ENCODE assay signal across 20 cellular contexts in genomic region chr11:73800407-73800806, GRCh38. TPM values are rescaled to one million over a fixed set of nuclear protein-coding genes. Genes with fewer than 3 reads are reported as not detected.
A peak's percentile ranks its signal among the peaks of the same experiment; 100 is the strongest.
DNase-seq lines count a peak whose midpoint lies in the region; ATAC-seq, FAIRE-seq and TF ChIP-seq lines count a peak whose summit lies in the region.
"Had no signal": no experiment of that assay in that cellular context is flagged by ENCODE, and none has a peak within 500 bp of the region (broad histone marks: within the 10 kb centered on the region; RNA-seq: fewer than 3 reads in every experiment).

No MANE protein-coding gene starts in this region.

- H3F3A ChIP-seq in neural progenitor cell (ENCODE audit: low read depth): no peaks in the 10 kb centered on the region

- TF ChIP-seq CTCF in heart left ventricle (IDR thresholded peaks at IDR 0.05): no peak
- TF ChIP-seq CTCF in left ventricle myocardium inferior (IDR thresholded peaks at IDR 0.05; ENCODE audit: borderline replicate concordance): no peak
- no peak for TF ChIP-seq CTCF in HEK293 (tag by site-specific recombination; IDR thresholded peaks at IDR 0.05)
- TF ChIP-seq CTCF in chondrocyte (IDR thresholded peaks at IDR 0.05): no peak
- TF ChIP-seq CTCF in neural progenitor cell (IDR thresholded peaks at IDR 0.05): no peak
- TF ChIP-seq CTCF in pancreas (IDR thresholded peaks at IDR 0.05): no peak
- TF ChIP-seq CTCF in prostate gland (IDR thresholded peaks at IDR 0.05): no peak

- no peak for TF ChIP-seq POLR2A in heart left ventricle (IDR thresholded peaks at IDR 0.05)
- no peak for TF ChIP-seq POLR2A in prostate gland (IDR thresholded peaks at IDR 0.05)

- H3K4me3 Mint-ChIP-seq in chondrocyte (ENCODE audit: unreplicated experiment) (no peak overlapping the region), neural progenitor cell (no peak overlapping the region)
- H3K4me3 Mint-ChIP-seq: CD4-positive, alpha-beta memory T cell; H9 had no signal

- peaks cover 5% of the 10 kb centered on the region for H3K4me1 Mint-ChIP-seq in chondrocyte (ENCODE audit: low read depth)
- no peaks in the 10 kb centered on the region for H3K4me1 Mint-ChIP-seq in neural progenitor cell
- H3K4me1 Mint-ChIP-seq: CD14-positive monocyte had no signal

- DNase-seq in heart left ventricle (no peak), left ventricle myocardium inferior (no peak), chondrocyte (ENCODE audit: low spot score) (no peak), neural progenitor cell (ENCODE audit: low spot score) (no peak), pancreas (no peak), prostate gland (ENCODE audit: low spot score) (no peak), NCI-H2107 treated with DMSO at 0.1 percent for 48 hours (lab: John Stamatoyannopoulos, UW; ENCODE audit: unreplicated experiment) (no peak)
- DNase-seq: AML-193; CD4-positive, alpha-beta memory T cell; DMS153; DMS79; GF-D8; GOT3; H9 had no signal

- H3K9me3 Mint-ChIP-seq in chondrocyte (ENCODE audit: low read depth) (no peaks in the 10 kb centered on the region), neural progenitor cell (no peaks in the 10 kb centered on the region)
- H3K9me3 Mint-ChIP-seq: CD14-positive monocyte; CD4-positive, alpha-beta memory T cell; H9 had no signal

- H3K36me3 Mint-ChIP-seq in chondrocyte (ENCODE audit: low read depth) (no peaks in the 10 kb centered on the region), neural progenitor cell (peaks cover 3% of the 10 kb centered on the region)

- H3K79me2 ChIP-seq in neural progenitor cell (ENCODE audit: low read depth): no peaks in the 10 kb centered on the region

- intact Hi-C loops in heart left ventricle (cut with DNase I) (loop anchor here in 2 of 10 donors (10.0 kb wide), 2 partner anchors 56 to 96 kb away; no protein-coding TSS in a partner anchor), left ventricle myocardium inferior (cut with micrococcal nuclease) (no loop called here), pancreas (cut with DNase I) (no loop called here), prostate gland (cut with DNase I) (no loop called here)

- H3K4me3 ChIP-seq in heart left ventricle (no peak overlapping the region), left ventricle myocardium inferior (no peak overlapping the region), HEK293 (ENCODE audit: low read depth, low read length) (no peak overlapping the region), neural progenitor cell (no peak overlapping the region), pancreas (no peak overlapping the region), prostate gland (no peak overlapping the region)
- H3K4me3 ChIP-seq: A549, BLaER1 had no signal

- peak in 3 of 4 donors; percentile 37 to 70 (median 68) for ATAC-seq in heart left ventricle
- ATAC-seq in pancreas: no peak
- ATAC-seq: A549 had no signal

- H3K9ac ChIP-seq in neural progenitor cell: no peak overlapping the region
- H3K9ac ChIP-seq: BLaER1 had no signal

- H3K27ac ChIP-seq in heart left ventricle (no peak overlapping the region), left ventricle myocardium inferior (replicated peaks) (no peak overlapping the region), HEK293 (ENCODE audit: extremely low read depth, low read depth, low read length) (no peak overlapping the region), neural progenitor cell (no peak overlapping the region), pancreas (no peak overlapping the region), prostate gland (no peak overlapping the region)
- H3K27ac ChIP-seq: 22Rv1, A549, BLaER1 had no signal

- no peak overlapping the region for H2AFZ ChIP-seq in neural progenitor cell (replicated peaks)

- H4K20me1 ChIP-seq in neural progenitor cell (ENCODE audit: low read depth): no peaks in the 10 kb centered on the region

- H3K27ac Mint-ChIP-seq in chondrocyte (ENCODE audit: unreplicated experiment): peak overlapping the region; percentile 39
- H3K27ac Mint-ChIP-seq in neural progenitor cell: peak overlapping the region; percentile 26

- H3K27me3 ChIP-seq in heart left ventricle (no peaks in the 10 kb centered on the region), left ventricle myocardium inferior (ENCODE audit: low read depth) (no peaks in the 10 kb centered on the region), neural progenitor cell (no peaks in the 10 kb centered on the region), pancreas (no peaks in the 10 kb centered on the region), prostate gland (replicated peaks; ENCODE audit: insufficient read depth) (no peaks in the 10 kb centered on the region)
- H3K27me3 ChIP-seq: BLaER1 had no signal

- no peak for FAIRE-seq in pancreas (lab: Jason Lieb, UNC)
- FAIRE-seq: A549, HepG2 had no signal

- CTCF ChIA-PET in HEK293 (lab: Yijun Ruan, JAX): no interaction called here

- POLR2A ChIA-PET in HEK293 (lab: Yijun Ruan, JAX): no interaction called here

- peaks cover 0 to 17% (median 9%) of the 10 kb centered on the region in 9 donors for H3K36me3 ChIP-seq in heart left ventricle
- peaks cover 3% of the 10 kb centered on the region for H3K36me3 ChIP-seq in left ventricle myocardium inferior
- H3K36me3 ChIP-seq in HEK293 (ENCODE audit: control insufficient read depth in 2 of 2, insufficient read depth in 1 of 2, low read length in 2 of 2): peaks cover 0 to 11% of the 10 kb centered on the region in 2 experiments; a peak in 1 of 3 replicates
- no peaks in the 10 kb centered on the region for H3K36me3 ChIP-seq in neural progenitor cell
- no peaks in the 10 kb centered on the region for H3K36me3 ChIP-seq in pancreas
- H3K36me3 ChIP-seq in prostate gland: no peaks in the 10 kb centered on the region

- H3K4me2 ChIP-seq in neural progenitor cell: no peak overlapping the region
- H3K4me2 ChIP-seq: A549 had no signal

- H3K4me1 ChIP-seq in heart left ventricle: peaks cover 0 to 8% (median 0%) of the 10 kb centered on the region in 12 donors
- H3K4me1 ChIP-seq in left ventricle myocardium inferior: peaks cover 8% of the 10 kb centered on the region
- no peaks in the 10 kb centered on the region for H3K4me1 ChIP-seq in HEK293 (ENCODE audit: control insufficient read depth, insufficient read depth, low read length)
- no peaks in the 10 kb centered on the region for H3K4me1 ChIP-seq in neural progenitor cell
- H3K4me1 ChIP-seq in pancreas: no peaks in the 10 kb centered on the region
- no peaks in the 10 kb centered on the region for H3K4me1 ChIP-seq in prostate gland (replicated peaks)
- H3K4me1 ChIP-seq: A549 had no signal

- no peaks in the 10 kb centered on the region for H3K27me3 Mint-ChIP-seq in chondrocyte (ENCODE audit: low read depth)
- H3K27me3 Mint-ChIP-seq in neural progenitor cell (ENCODE audit: insufficient read depth, low read depth): peaks cover 4% of the 10 kb centered on the region
- H3K27me3 Mint-ChIP-seq: CD4-positive, alpha-beta memory T cell had no signal

- 25 to 44% (median 34%) methylated on average over 3 of the region's 3 CpGs for WGBS in heart left ventricle, 4 donors
- 75 to 89% methylated on average over 3 of the region's 3 CpGs for WGBS in pancreas, 2 donors
- WGBS in prostate gland: 75% methylated on average over 3 of the region's 3 CpGs

- no peaks in the 10 kb centered on the region for H3K9me3 ChIP-seq in heart left ventricle
- H3K9me3 ChIP-seq in left ventricle myocardium inferior (replicated peaks): no peaks in the 10 kb centered on the region
- no peaks in the 10 kb centered on the region for H3K9me3 ChIP-seq in HEK293 (ENCODE audit: control insufficient read depth, insufficient read depth, low read depth, low read length)
- no peaks in the 10 kb centered on the region for H3K9me3 ChIP-seq in neural progenitor cell (ENCODE audit: low read depth)
- no peaks in the 10 kb centered on the region for H3K9me3 ChIP-seq in pancreas
- H3K9me3 ChIP-seq in prostate gland: no peaks in the 10 kb centered on the region
- H3K9me3 ChIP-seq: A549, BLaER1 had no signal

TF ChIP-seq in HEK293, 187 proteins besides CTCF, POLR2A, EP300 and RAD21:
- no peak for TF ChIP-seq ZSCAN18 (tag by site-specific recombination; IDR thresholded peaks at IDR 0.05)
- TF ChIP-seq ZNF610 (tag by site-specific recombination; IDR thresholded peaks at IDR 0.05; ENCODE audit: borderline replicate concordance): no peak
- peak; percentile 48 for TF ChIP-seq ZBTB17 (tag by site-specific recombination; IDR thresholded peaks at IDR 0.05)
TF ChIP-seq in HEK293: peak in this region for 1.

RNA-seq across cellular contexts. Expression of gene MRPL48, which starts 12.7 kb away (rescaled TPM):
- 10 to 100 TPM; 21.0 to 43.5 (median 39.4) TPM for total RNA-seq in heart left ventricle
- 10 to 100 TPM; 33.3 to 47.7 TPM for polyA plus RNA-seq in heart left ventricle
- 35.6 TPM for total RNA-seq in left ventricle myocardium inferior
- total RNA-seq in chondrocyte: 21.2 to 29.8 TPM (median 25.8 TPM) in 3 replicates
- 21.0 and 27.2 TPM in 2 replicates for total RNA-seq in neural progenitor cell (ENCODE audit: low replicate concordance)
- total RNA-seq in pancreas: 10 to 100 TPM; 11.8 to 19.4 (median 17.1) TPM
- polyA plus RNA-seq in pancreas: 10 to 100 TPM; 19.4 to 22.5 TPM
- 10 to 100 TPM; 11.1 to 33.0 TPM for total RNA-seq in prostate gland

RNA-seq across cellular contexts. Expression of gene RAB6A, which starts 39.5 kb away (rescaled TPM):
- 100 to 1,000 TPM in 7 of 9 donors, 10 to 100 TPM in 2; 92.2 to 143 (median 123) TPM for total RNA-seq in heart left ventricle
- polyA plus RNA-seq in heart left ventricle: 100 to 1,000 TPM in 1 of 2 donors, 10 to 100 TPM in 1; 41.7 to 110 TPM
- total RNA-seq in left ventricle myocardium inferior: 98.3 TPM
- 173 to 188 TPM (median 185 TPM) in 3 replicates for total RNA-seq in chondrocyte
- total RNA-seq in neural progenitor cell (ENCODE audit: low replicate concordance): 54.7 and 58.7 TPM in 2 replicates
- total RNA-seq in pancreas: 10 to 100 TPM; 44.4 to 80.5 (median 57.9) TPM
- polyA plus RNA-seq in pancreas: 10 to 100 TPM; 19.2 to 29.7 TPM
- total RNA-seq in prostate gland: 100 to 1,000 TPM; 152 to 200 TPM

Comparison
In these comparisons a context has a peak if more than half of its experiments do, and no peak if none do; other contexts are left out.
1. ATAC-seq: peak in heart left ventricle (3 of 4); none in pancreas (0 of 4).